Comparison of ENCODE assay signal across 14 cellular contexts in the genomic region with DNA sequence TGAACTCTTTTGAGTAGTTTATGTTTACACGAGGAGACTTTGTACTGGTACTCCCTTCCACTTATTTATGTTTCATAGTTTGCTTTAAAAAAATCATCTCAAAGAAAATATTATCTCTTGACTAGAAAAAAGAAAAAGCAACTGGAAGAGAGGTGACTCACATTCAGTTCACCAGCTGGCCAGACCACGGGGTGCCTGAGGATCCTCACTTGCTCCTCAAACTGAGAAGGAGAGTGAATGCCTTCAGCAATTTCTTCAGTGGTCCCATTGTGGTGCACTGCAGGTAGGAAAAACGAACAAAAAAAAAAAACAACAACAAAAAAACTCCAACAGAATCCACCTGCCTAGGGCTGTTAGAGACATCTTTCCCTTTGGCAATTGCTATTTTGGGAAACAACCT.
A peak's percentile ranks its signal among the peaks of the same experiment; 100 is the strongest.
DNase-seq lines count a peak whose midpoint lies in the region; ATAC-seq and TF ChIP-seq lines count a peak whose summit lies in the region.
"Had no signal": no experiment of that assay in that cellular context is flagged by ENCODE, and none has a peak within 500 bp of the region (broad histone marks: within the 10 kb centered on the region; RNA-seq: fewer than 3 reads in every experiment).

No MANE protein-coding gene starts in this region.

- H3K9me3 Mint-ChIP-seq in H9: peaks cover 0 to 10% of the 10 kb centered on the region in 2 experiments; a peak in 2 of 5 replicates
- H3K9me3 Mint-ChIP-seq in naive thymus-derived CD8-positive, alpha-beta T cell: peaks cover 0 to 6% (median 4%) of the 10 kb centered on the region in 9 donors
- H3K9me3 Mint-ChIP-seq: memory B cell had no signal

- peak overlapping the region in 1 of 3 experiments; percentile 41; a peak in 1 of 7 replicates for H3K27ac Mint-ChIP-seq in H9
- peak overlapping the region in 7 of 10 donors; percentile 34 to 88 (median 70) for H3K27ac Mint-ChIP-seq in naive thymus-derived CD8-positive, alpha-beta T cell
- H3K27ac Mint-ChIP-seq: memory B cell had no signal

- H3K23me2 ChIP-seq in H9 (ENCODE audit: insufficient read length, low read depth, low read length, poor library complexity, severe bottlenecking): no peaks in the 10 kb centered on the region

- no peak overlapping the region for H3K14ac ChIP-seq in H9 (ENCODE audit: insufficient read depth, low read length)

- no CpG with 5 or more reads among the region's 3 CpGs for WGBS in H9 (ENCODE audit: extremely low coverage, insufficient read length, low lambda C conversion rate)

- H2BK15ac ChIP-seq in H9 (ENCODE audit: low read depth, low read length): no peak overlapping the region

- H3K27me3 Mint-ChIP-seq in H9 (ENCODE audit: low read depth): no peaks in the 10 kb centered on the region
- no peaks in the 10 kb centered on the region for H3K27me3 Mint-ChIP-seq in naive thymus-derived CD8-positive, alpha-beta T cell
- H3K27me3 Mint-ChIP-seq: memory B cell had no signal

- no peak overlapping the region for H2BK5ac ChIP-seq in H9 (ENCODE audit: insufficient read length, low read length)

- H3K79me2 ChIP-seq in H9 (ENCODE audit: insufficient read depth, low read length): no peaks in the 10 kb centered on the region

- POLR2A ChIA-PET in naive thymus-derived CD8-positive, alpha-beta T cell (lab: Charles Lee): interaction anchor here (1.1 to 1.6 kb wide), 2 partner anchors 187 to 223 kb away, joined by 3 read pairs; no protein-coding TSS in a partner anchor

- H3K9me3 ChIP-seq in H9 (ENCODE audit: control insufficient read depth, low read depth, low read length): no peaks in the 10 kb centered on the region
- H3K9me3 ChIP-seq: body of pancreas, ovary, suprapubic skin had no signal

- H2BK12ac ChIP-seq in H9 (ENCODE audit: insufficient read length, low read depth, low read length): no peak overlapping the region

- H3K27me3 ChIP-seq in H9 (ENCODE audit: insufficient read depth, low read length): no peaks in the 10 kb centered on the region
- H3K27me3 ChIP-seq: body of pancreas, ovary, suprapubic skin had no signal

- H3K79me1 ChIP-seq in H9 (ENCODE audit: insufficient read depth, low read depth, low read length, poor library complexity, severe bottlenecking): no peaks in the 10 kb centered on the region

- H2AFZ ChIP-seq in H9 (ENCODE audit: low read length): no peak overlapping the region

- H3T11ph ChIP-seq in H9 (ENCODE audit: low read length): no peak overlapping the region

- peaks cover 5% of the 10 kb centered on the region; the same call in 1 of the 2 replicates for H3K4me1 ChIP-seq in H9 (ENCODE audit: insufficient read depth, low read length)
- H3K4me1 ChIP-seq: body of pancreas, suprapubic skin had no signal

- H2BK120ac ChIP-seq in H9 (ENCODE audit: low read depth, low read length, poor library complexity, severe bottlenecking): no peak overlapping the region

- peak; percentile 58 for DNase-seq in activated effector memory CD4-positive, alpha-beta T cell treated with anti-CD3 and anti-CD28 coated beads, Interleukin-2, amount 50 U/mL, for 16 hours
- no peak for DNase-seq in activated effector memory CD4-positive, alpha-beta T cell treated with Interleukin-2 at 50 U/mL for 16 hours
- peak; percentile 41 for DNase-seq in H9
- DNase-seq in amniotic epithelial cell (ENCODE audit: low read depth): peak; percentile 38
- no peak for DNase-seq in naive thymus-derived CD8-positive, alpha-beta T cell
- DNase-seq in NCI-H1417 treated with DMSO at 0.1 percent for 48 hours (lab: John Stamatoyannopoulos, UW): no peak
- no peak for DNase-seq in activated gamma-delta T cell treated with Interleukin-2 at 50 U/mL for 16 hours
- DNase-seq in AML-193 (lab: John Stamatoyannopoulos, UW): no peak
- DNase-seq: body of pancreas, DMS 273 treated with DMSO at 0.1 percent for 48 hours, ovary had no signal

- no peak overlapping the region for H4K5ac ChIP-seq in H9 (ENCODE audit: insufficient read length, low read depth, low read length)

- H4K20me1 ChIP-seq in H9 (ENCODE audit: control insufficient read depth, insufficient read depth, insufficient read length): no peaks in the 10 kb centered on the region

- no peak for TF ChIP-seq CTCF in H9 (conservative IDR thresholded peaks at IDR 0.05)

- H3K4me2 ChIP-seq in H9 (ENCODE audit: insufficient read depth, insufficient read length, low read length): no peak overlapping the region

- no peak overlapping the region for H3K4ac ChIP-seq in H9 (ENCODE audit: low read depth, low read length)

- no peak overlapping the region for H3K27ac ChIP-seq in H9 (ENCODE audit: insufficient read length, low read depth, low read length)
- H3K27ac ChIP-seq: body of pancreas, ovary, suprapubic skin, VCaP had no signal

- H2BK20ac ChIP-seq in H9 (ENCODE audit: low read depth, low read length, poor library complexity, severe bottlenecking): no peak overlapping the region

- peaks cover 11 to 12% of the 10 kb centered on the region in 2 experiments for H3K4me1 Mint-ChIP-seq in H9
- H3K4me1 Mint-ChIP-seq in naive thymus-derived CD8-positive, alpha-beta T cell: peaks cover 12 to 54% (median 46%) of the 10 kb centered on the region in 4 donors

- no peak overlapping the region for H3K56ac ChIP-seq in H9 (ENCODE audit: insufficient read length, low read depth, low read length)

- no peak overlapping the region for H4K91ac ChIP-seq in H9 (ENCODE audit: insufficient read length, low read depth, low read length)

- no peak overlapping the region for H4K8ac ChIP-seq in H9 (replicated peaks; ENCODE audit: insufficient read length, low read depth, low read length)

- H3K4me3 Mint-ChIP-seq in H9: no peak overlapping the region
- no peak overlapping the region for H3K4me3 Mint-ChIP-seq in naive thymus-derived CD8-positive, alpha-beta T cell
- H3K4me3 Mint-ChIP-seq: memory B cell had no signal

- no peak for ATAC-seq in naive thymus-derived CD8-positive, alpha-beta T cell
- ATAC-seq: body of pancreas had no signal

- no peak overlapping the region for H3K18ac ChIP-seq in H9 (ENCODE audit: insufficient read length, low read depth, low read length)

- no peak overlapping the region for H2AK5ac ChIP-seq in H9 (ENCODE audit: insufficient read length, low read length)

- no peaks in the 10 kb centered on the region; a peak in 1 of 7 replicates for H3K36me3 Mint-ChIP-seq in H9 (ENCODE audit: insufficient read depth in 1 of 3, low read depth in 3 of 3)
- peaks cover 33 to 65% (median 56%) of the 10 kb centered on the region in 3 donors for H3K36me3 Mint-ChIP-seq in naive thymus-derived CD8-positive, alpha-beta T cell

- H3K9ac ChIP-seq in H9 (ENCODE audit: extremely low read depth, insufficient read length, low read length): no peak overlapping the region

- no peak overlapping the region for H3K23ac ChIP-seq in H9 (ENCODE audit: insufficient read length, low read depth, low read length)

Comparison
In these comparisons a context has a peak if more than half of its experiments do, and no peak if none do; other contexts are left out.
1. DNase-seq: peak in activated effector memory CD4-positive, alpha-beta T cell treated with anti-CD3 and anti-CD28 coated beads, Interleukin-2, amount 50 U/mL, for 16 hours (single experiment), H9 (single experiment) and amniotic epithelial cell (single experiment); none in activated effector memory CD4-positive, alpha-beta T cell treated with Interleukin-2 at 50 U/mL for 16 hours (single experiment), naive thymus-derived CD8-positive, alpha-beta T cell (0 of 10), NCI-H1417 treated with DMSO at 0.1 percent for 48 hours (single experiment), activated gamma-delta T cell treated with Interleukin-2 at 50 U/mL for 16 hours (single experiment) and AML-193 (0 of 2).